8 cellular contexts compared by ENCODE assay signal in genomic region chr16:1613240-1613639, GRCh38. TPM values are rescaled to one million over a fixed set of nuclear protein-coding genes. Genes with fewer than 3 reads are reported as not detected.
A peak's percentile ranks its signal among the peaks of the same experiment; 100 is the strongest.
DNase-seq lines count a peak whose midpoint lies in the region; ATAC-seq, FAIRE-seq and TF ChIP-seq lines count a peak whose summit lies in the region.

No MANE protein-coding gene starts in this region.

- H3K4me1 Mint-ChIP-seq in activated T-helper 17 cell treated with anti-CD3 and anti-CD28 coated beads, Interleukin-2, amount 50 U/mL, for 72 hours = peaks cover 17% of the 10 kb centered on the region

- H3K4me1 ChIP-seq in BLaER1 (peaks cover 56% of the 10 kb centered on the region), keratinocyte (ENCODE audit: control insufficient read depth, extremely low read depth, insufficient read depth, low read length) (peaks cover 22% of the 10 kb centered on the region), suprapubic skin (peaks cover 58% of the 10 kb centered on the region)

- H3K4me3 Mint-ChIP-seq in activated T-helper 17 cell treated with anti-CD3 and anti-CD28 coated beads, Interleukin-2, amount 50 U/mL, for 72 hours = peak overlapping the region; percentile 88

- FAIRE-seq in HTR-8/SVneo (lab: Jason Lieb, UNC) (no peak), keratinocyte (lab: Jason Lieb, UNC) (no peak)

- no peaks in the 10 kb centered on the region for H3K27me3 Mint-ChIP-seq in activated T-helper 17 cell treated with anti-CD3 and anti-CD28 coated beads, Interleukin-2, amount 50 U/mL, for 72 hours

- peak overlapping the region; percentile 96 for H3K4me2 ChIP-seq in BLaER1
- peak overlapping the region; percentile 100 for H3K4me2 ChIP-seq in keratinocyte (ENCODE audit: control insufficient read depth, extremely low read depth, insufficient read depth, low read depth, low read length)

- H3K36me3 ChIP-seq in BLaER1 = peaks cover 34% of the 10 kb centered on the region
- peaks cover 10 to 14% of the 10 kb centered on the region in 2 experiments for H3K36me3 ChIP-seq in keratinocyte (ENCODE audit: control insufficient read depth in 2 of 2, extremely low read depth in 1 of 2, insufficient read depth in 2 of 2, low read length in 2 of 2)
- peaks cover 3% of the 10 kb centered on the region for H3K36me3 ChIP-seq in suprapubic skin

- peaks cover 38% of the 10 kb centered on the region for H3K36me3 Mint-ChIP-seq in activated T-helper 17 cell treated with anti-CD3 and anti-CD28 coated beads, Interleukin-2, amount 50 U/mL, for 72 hours (ENCODE audit: low read depth)

- H3K27ac Mint-ChIP-seq in activated T-helper 17 cell treated with anti-CD3 and anti-CD28 coated beads, Interleukin-2, amount 50 U/mL, for 72 hours = peak overlapping the region; percentile 84

- TF ChIP-seq CTCF in keratinocyte (optimal IDR thresholded peaks at IDR 0.05 in 1 of 3, IDR thresholded peaks at IDR 0.05 in 1 of 3, conservative IDR thresholded peaks at IDR 0.05 in 1 of 3; ENCODE audit: extremely low read depth in 1 of 3, insufficient read depth in 2 of 3, low read length in 3 of 3) (no peak), suprapubic skin (IDR thresholded peaks at IDR 0.05) (no peak)

- no peak overlapping the region for H2AFZ ChIP-seq in keratinocyte (ENCODE audit: control insufficient read depth, low read length)

- dilution Hi-C loops in keratinocyte (cut with MboI; ENCODE audit: extremely low pct_ligation_motif_present, low sequenced_read_pairs) = no loop called here

- H3K27ac ChIP-seq in BLaER1 (0 out of 2 replicates have a peak overlapping the region, but pooled peaks have one; percentile 73), keratinocyte (ENCODE audit: control insufficient read depth, insufficient read depth, low read length) (peak overlapping the region; percentile 81), suprapubic skin (peak overlapping the region; percentile 87)

- TF ChIP-seq EP300 in suprapubic skin (IDR thresholded peaks at IDR 0.05) = no peak

- WGBS in suprapubic skin = 4% methylated on average over 17 of the region's 19 CpGs

- peaks cover 45% of the 10 kb centered on the region for H3K79me2 ChIP-seq in keratinocyte (ENCODE audit: control insufficient read depth, insufficient read depth, low read length)

- ATAC-seq in activated T-helper 17 cell treated with anti-CD3 and anti-CD28 coated beads, Interleukin-2, amount 50 U/mL, for 72 hours (replicated peaks) = no peak
- ATAC-seq in GM21529 (IDR thresholded peaks at IDR 0.05; ENCODE audit: unreplicated experiment) = no peak
- no peak for ATAC-seq in GM21360 (IDR thresholded peaks at IDR 0.05; ENCODE audit: unreplicated experiment)
- no peak for ATAC-seq in GM21423 (IDR thresholded peaks at IDR 0.05; ENCODE audit: unreplicated experiment)

- DNase-seq in HTR-8/SVneo (ENCODE audit: insufficient read length, low spot score) = peak; percentile 12
- DNase-seq in keratinocyte (ENCODE audit: low read depth, low spot score) = no peak
- no peak for DNase-seq in suprapubic skin (ENCODE audit: low spot score in 2 of 2)

- H4K20me1 ChIP-seq in BLaER1 = peaks cover 55% of the 10 kb centered on the region
- peaks cover 5% of the 10 kb centered on the region for H4K20me1 ChIP-seq in keratinocyte (ENCODE audit: control insufficient read depth, extremely low read depth, insufficient read depth, low read length)

- no peaks in the 10 kb centered on the region for H3K9me3 Mint-ChIP-seq in activated T-helper 17 cell treated with anti-CD3 and anti-CD28 coated beads, Interleukin-2, amount 50 U/mL, for 72 hours

- peak overlapping the region; percentile 92 for H3K9ac ChIP-seq in BLaER1
- H3K9ac ChIP-seq in keratinocyte (ENCODE audit: control insufficient read depth, extremely low read depth, insufficient read depth, low read length) = peak overlapping the region; percentile 89

- H3K27me3 ChIP-seq in BLaER1 = peaks cover 41% of the 10 kb centered on the region
- no peaks in the 10 kb centered on the region for H3K27me3 ChIP-seq in keratinocyte (ENCODE audit: control insufficient read depth, extremely low read depth, insufficient read depth, low read length)
- no peaks in the 10 kb centered on the region for H3K27me3 ChIP-seq in suprapubic skin

- H3K4me3 ChIP-seq in BLaER1 (peak overlapping the region; percentile 99), keratinocyte (ENCODE audit: control insufficient read depth in 2 of 3, extremely low read depth in 1 of 3, insufficient read depth in 2 of 3, low read depth in 1 of 3, low read length in 3 of 3) (peak overlapping the region; percentile 89 to 94 (median 92)), suprapubic skin (peak overlapping the region; percentile 99)

- TF ChIP-seq POLR2A in suprapubic skin (IDR thresholded peaks at IDR 0.05) = no peak

- H3K9me3 ChIP-seq in BLaER1 = no peaks in the 10 kb centered on the region
- no peaks in the 10 kb centered on the region for H3K9me3 ChIP-seq in keratinocyte (ENCODE audit: control insufficient read depth, low read depth, low read length)
- no peaks in the 10 kb centered on the region for H3K9me3 ChIP-seq in suprapubic skin

- no peaks in the 10 kb centered on the region for H3K9me1 ChIP-seq in keratinocyte (ENCODE audit: control insufficient read depth, extremely low read depth, insufficient read depth, low read length)

RNA-seq across cellular contexts. Expression of gene CRAMP1, which starts 1.1 kb away (rescaled TPM):
- 10 to 100 TPM; 12.0 to 20.6 TPM for total RNA-seq in activated T-helper 17 cell treated with anti-CD3 and anti-CD28 coated beads, Interleukin-2, amount 50 U/mL, for 72 hours
- 5.5 to 6.7 TPM (median 6.5 TPM) in 3 replicates for polyA plus RNA-seq in keratinocyte
- polyA plus RNA-seq in keratinocyte (2011; ENCODE audit: low read depth) = 3.3 TPM
- polyA plus RNA-seq in keratinocyte (2011; cell fraction: cytosol; rRNA removed) = 5.1 and 5.2 TPM in 2 replicates
- polyA plus RNA-seq in keratinocyte (2011; cell fraction: nucleus; rRNA removed) = 29.2 and 33.5 TPM in 2 replicates
- 6.5 and 6.7 TPM in 2 replicates for polyA plus RNA-seq in keratinocyte (2012; ENCODE audit: low replicate concordance)
- polyA minus RNA-seq in keratinocyte = 9.6 to 16.1 TPM (median 10.0 TPM) in 3 replicates
- 4.6 TPM for polyA minus RNA-seq in keratinocyte (2011; cell fraction: cytosol; rRNA and poly(A)+ RNA removed)
- 13.4 and 21.2 TPM in 2 replicates for polyA minus RNA-seq in keratinocyte (2011; cell fraction: nucleus; rRNA and poly(A)+ RNA removed)
- 10 to 100 TPM; 15.7 to 39.3 (median 26.1) TPM for total RNA-seq in suprapubic skin

RNA-seq across cellular contexts. Expression of gene IFT140, which starts 1.4 kb away (rescaled TPM):
- total RNA-seq in activated T-helper 17 cell treated with anti-CD3 and anti-CD28 coated beads, Interleukin-2, amount 50 U/mL, for 72 hours = 10 to 100 TPM; 11.9 to 19.9 TPM
- polyA plus RNA-seq in keratinocyte = 3.4 to 5.4 TPM (median 4.3 TPM) in 3 replicates
- polyA plus RNA-seq in keratinocyte (2011; ENCODE audit: low read depth) = 7.1 TPM
- 1.7 and 2.4 TPM in 2 replicates for polyA plus RNA-seq in keratinocyte (2011; cell fraction: cytosol; rRNA removed)
- polyA plus RNA-seq in keratinocyte (2011; cell fraction: nucleus; rRNA removed) = 15.4 and 18.3 TPM in 2 replicates
- polyA plus RNA-seq in keratinocyte (2012; ENCODE audit: low replicate concordance) = 4.8 and 8.3 TPM in 2 replicates
- 7.6 to 15.8 TPM (median 14.0 TPM) in 3 replicates for polyA minus RNA-seq in keratinocyte
- polyA minus RNA-seq in keratinocyte (2011; cell fraction: cytosol; rRNA and poly(A)+ RNA removed) = 3.1 TPM
- polyA minus RNA-seq in keratinocyte (2011; cell fraction: nucleus; rRNA and poly(A)+ RNA removed) = 10.4 and 12.9 TPM in 2 replicates
- total RNA-seq in suprapubic skin = 10 to 100 TPM; 13.8 to 38.4 (median 17.0) TPM
